In the genomic region with DNA sequence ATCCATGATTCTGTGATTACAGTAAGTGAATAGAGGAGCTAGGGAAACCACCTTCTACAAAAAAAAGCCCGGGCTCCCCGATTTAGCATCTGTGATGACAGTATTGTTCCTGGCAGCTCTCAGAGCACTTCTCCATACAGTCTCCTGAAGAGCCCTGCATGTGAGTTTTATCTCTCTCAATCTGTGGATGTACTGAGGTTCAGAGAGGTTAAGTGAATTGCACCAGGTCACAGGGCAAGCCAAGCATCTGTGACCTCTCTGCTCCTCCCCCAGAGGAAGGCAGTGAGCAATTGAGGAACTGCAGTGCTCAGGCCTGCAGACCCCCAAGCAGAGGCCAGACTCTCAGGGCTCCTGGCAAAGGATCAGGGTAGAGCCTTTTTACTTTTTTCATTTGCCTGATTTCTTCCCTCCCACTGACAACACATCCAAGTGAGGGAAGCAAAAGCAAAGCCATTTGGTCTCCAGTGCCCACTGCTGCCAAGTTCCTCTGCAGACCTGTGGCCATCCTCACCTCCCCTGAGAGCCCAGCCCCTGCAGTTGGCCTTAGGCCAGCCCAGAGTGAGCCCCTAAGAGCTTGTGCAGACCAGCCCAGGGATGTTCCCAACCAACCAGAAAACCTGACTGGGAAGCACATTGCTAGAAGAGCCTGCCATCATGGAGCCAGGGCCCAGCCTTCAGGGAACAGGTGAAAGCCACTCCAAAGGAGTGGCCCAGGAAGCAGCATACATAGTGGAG, we compare ENCODE assay signal across 9 cellular contexts. TPM values are rescaled to one million over a fixed set of nuclear protein-coding genes. Genes with fewer than 3 reads are reported as not detected.
DNase-seq lines count a peak whose midpoint lies in the region; ATAC-seq lines count a peak whose summit lies in the region.
"Had no signal": no experiment of that assay in that cellular context is flagged by ENCODE, and none has a peak within 500 bp of the region (broad histone marks: within the 10 kb centered on the region; RNA-seq: fewer than 3 reads in every experiment).

No MANE protein-coding gene starts in this region.

- H3K4me2 ChIP-seq in BLaER1 = peak overlapping the region; percentile 99

- POLR2A ChIA-PET in activated naive CD8-positive, alpha-beta T cell treated with anti-CD3 and anti-CD28 coated beads, Interleukin-2, amount 10 ng/mL, durations not matched to agents 7 days and 5 days (lab: Charles Lee) = interaction anchor here (1.5 to 12.6 kb wide), 3 partner anchors 11 to 25 kb away, joined by 5 to 263 read pairs (median 174); no protein-coding TSS in a partner anchor

- peak overlapping the region; percentile 49 for H3K4me3 ChIP-seq in BLaER1

- peak overlapping the region; percentile 94 for H3K9ac ChIP-seq in BLaER1

- H3K9me3 Mint-ChIP-seq in activated naive CD8-positive, alpha-beta T cell treated with anti-CD3 and anti-CD28 coated beads, Interleukin-2, amount 10 ng/mL, durations not matched to agents 7 days and 5 days = no peaks in the 10 kb centered on the region
- H3K9me3 Mint-ChIP-seq in natural killer cell treated with Interleukin-12 subunit alpha and Interleukin-12 subunit beta and Interleukin-15 and Interleukin-18, amount 100 ng/mL, for 72 hours = no peaks in the 10 kb centered on the region

- no peaks in the 10 kb centered on the region for H3K9me3 ChIP-seq in BLaER1

- peaks cover 66% of the 10 kb centered on the region for H3K4me1 Mint-ChIP-seq in activated naive CD8-positive, alpha-beta T cell treated with anti-CD3 and anti-CD28 coated beads, Interleukin-2, amount 10 ng/mL, durations not matched to agents 7 days and 5 days
- peaks cover 72 to 73% of the 10 kb centered on the region in 2 donors for H3K4me1 Mint-ChIP-seq in natural killer cell treated with Interleukin-12 subunit alpha and Interleukin-12 subunit beta and Interleukin-15 and Interleukin-18, amount 100 ng/mL, for 72 hours (ENCODE audit: low read depth in 2 of 2)

- H3K36me3 Mint-ChIP-seq in activated naive CD8-positive, alpha-beta T cell treated with anti-CD3 and anti-CD28 coated beads, Interleukin-2, amount 10 ng/mL, durations not matched to agents 7 days and 5 days = peaks cover 7% of the 10 kb centered on the region
- H3K36me3 Mint-ChIP-seq in natural killer cell treated with Interleukin-12 subunit alpha and Interleukin-12 subunit beta and Interleukin-15 and Interleukin-18, amount 100 ng/mL, for 72 hours = no peaks in the 10 kb centered on the region

- 0 out of 2 replicates have a peak, but pooled peaks cover under 1% of the 10 kb centered on the region for H3K36me3 ChIP-seq in BLaER1
- H3K36me3 ChIP-seq: brain microvascular endothelial cell had no signal

- no peaks in the 10 kb centered on the region for H3K27me3 Mint-ChIP-seq in activated naive CD8-positive, alpha-beta T cell treated with anti-CD3 and anti-CD28 coated beads, Interleukin-2, amount 10 ng/mL, durations not matched to agents 7 days and 5 days
- H3K27me3 Mint-ChIP-seq in natural killer cell treated with Interleukin-12 subunit alpha and Interleukin-12 subunit beta and Interleukin-15 and Interleukin-18, amount 100 ng/mL, for 72 hours = no peaks in the 10 kb centered on the region

- peak overlapping the region; percentile 98 for H3K27ac ChIP-seq in BLaER1

- peak; percentile 1 for ATAC-seq in GM21447 (IDR thresholded peaks at IDR 0.05; ENCODE audit: unreplicated experiment)
- no peak for ATAC-seq in activated naive CD8-positive, alpha-beta T cell treated with anti-CD3 and anti-CD28 coated beads, Interleukin-2, amount 10 ng/mL, durations not matched to agents 7 days and 5 days (ENCODE audit: low read depth)
- no peak for ATAC-seq in natural killer cell treated with Interleukin-12 subunit alpha and Interleukin-12 subunit beta and Interleukin-15 and Interleukin-18, amount 100 ng/mL, for 72 hours
- ATAC-seq in GM19395 (IDR thresholded peaks at IDR 0.05; ENCODE audit: unreplicated experiment) = no peak
- ATAC-seq in esophagus mucosa = no peak

- H3K4me1 ChIP-seq in BLaER1 = peaks cover 88% of the 10 kb centered on the region

- H3K4me3 Mint-ChIP-seq in activated naive CD8-positive, alpha-beta T cell treated with anti-CD3 and anti-CD28 coated beads, Interleukin-2, amount 10 ng/mL, durations not matched to agents 7 days and 5 days = peak overlapping the region; percentile 62
- peak overlapping the region; percentile 75 for H3K4me3 Mint-ChIP-seq in natural killer cell treated with Interleukin-12 subunit alpha and Interleukin-12 subunit beta and Interleukin-15 and Interleukin-18, amount 100 ng/mL, for 72 hours

- H4K20me1 ChIP-seq in BLaER1 = peaks cover 94% of the 10 kb centered on the region

- DNase-seq in activated naive CD8-positive, alpha-beta T cell treated with anti-CD3 and anti-CD28 coated beads, Interleukin-2, amount 10 ng/mL, durations not matched to agents 7 days and 5 days = no peak
- no peak for DNase-seq in natural killer cell treated with Interleukin-12 subunit alpha and Interleukin-12 subunit beta and Interleukin-15 and Interleukin-18, amount 100 ng/mL, for 72 hours (ENCODE audit: low spot score)
- DNase-seq in HUDEP-2 (lab: John Stamatoyannopoulos, UW; ENCODE audit: unreplicated experiment in 76 of 76) = no peak
- no peak for DNase-seq in activated CD8-positive, alpha-beta memory T cell treated with anti-CD3 and anti-CD28 coated beads, Interleukin-2, amount 50 U/mL, for 4 hours
- DNase-seq: brain microvascular endothelial cell had no signal

- H3K27ac Mint-ChIP-seq in activated naive CD8-positive, alpha-beta T cell treated with anti-CD3 and anti-CD28 coated beads, Interleukin-2, amount 10 ng/mL, durations not matched to agents 7 days and 5 days = peak overlapping the region; percentile 88
- peak overlapping the region; percentile 89 to 98 for H3K27ac Mint-ChIP-seq in natural killer cell treated with Interleukin-12 subunit alpha and Interleukin-12 subunit beta and Interleukin-15 and Interleukin-18, amount 100 ng/mL, for 72 hours

- H3K27me3 ChIP-seq in BLaER1 = no peaks in the 10 kb centered on the region
- H3K27me3 ChIP-seq: brain microvascular endothelial cell had no signal

RNA-seq across cellular contexts. Expression of a gene that starts 47.6 kb away (rescaled TPM):
- total RNA-seq in activated naive CD8-positive, alpha-beta T cell treated with anti-CD3 and anti-CD28 coated beads, Interleukin-2, amount 10 ng/mL, durations not matched to agents 7 days and 5 days = 10 to 100 TPM; 32.1 to 34.9 TPM
- 10 to 100 TPM; 18.9 to 32.2 TPM for total RNA-seq in natural killer cell treated with Interleukin-12 subunit alpha and Interleukin-12 subunit beta and Interleukin-15 and Interleukin-18, amount 100 ng/mL, for 72 hours
- total RNA-seq in esophagus mucosa = 11.6 TPM
